18 cellular contexts compared by ENCODE assay signal in the genomic region with DNA sequence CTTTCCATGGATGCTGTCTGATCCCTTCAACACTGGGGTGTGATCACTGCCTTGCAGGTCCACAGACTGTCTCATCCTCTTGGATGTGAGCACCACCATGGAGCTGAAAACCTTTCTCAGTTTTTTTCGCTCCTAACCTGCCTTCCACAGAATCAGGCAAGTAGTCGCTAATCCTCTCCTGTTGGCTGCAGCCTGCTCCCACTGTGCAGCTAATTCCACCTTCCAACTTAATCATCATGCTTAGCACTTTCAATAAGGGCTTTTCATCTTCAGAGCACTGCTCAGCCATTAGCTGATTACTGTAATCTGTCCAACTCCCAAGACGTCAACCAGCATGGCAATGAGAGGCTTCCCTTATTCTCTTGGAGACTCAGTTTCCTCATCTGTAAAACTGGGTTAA. TPM values are rescaled to one million over a fixed set of nuclear protein-coding genes. Genes with fewer than 3 reads are reported as not detected.
DNase-seq lines count a peak whose midpoint lies in the region; FAIRE-seq and TF ChIP-seq lines count a peak whose summit lies in the region.
"Had no signal": no experiment of that assay in that cellular context is flagged by ENCODE, and none has a peak within 500 bp of the region (broad histone marks: within the 10 kb centered on the region; RNA-seq: fewer than 3 reads in every experiment).

No MANE protein-coding gene starts in this region.

- peak; percentile 88 for FAIRE-seq in D721Med (lab: Jason Lieb, UNC)
- FAIRE-seq: GM12878, HepG2 had no signal

- no peak overlapping the region for H3K4me3 ChIP-seq in retinal pigment epithelial cell (ENCODE audit: low read length)
- H3K4me3 ChIP-seq: BLaER1 treated with 17β-estradiol and CSF1 and Interleukin-3, amounts not matched to agents 10 nM and 100 nM; GM12878 had no signal

- intact Hi-C loops in cardiac septum (cut with DNase I) = no loop called here

- DNase-seq in D721Med (ENCODE audit: insufficient read length, low spot score) (peak; percentile 72), NCI-H82 (lab: John Stamatoyannopoulos, UW) (peak; percentile 94), cerebellum (ENCODE audit: low spot score) (peak; percentile 20), retinal pigment epithelial cell (ENCODE audit: low read depth) (peak; percentile 20), DMS114 treated with DMSO at 0.1 percent for 48 hours (lab: John Stamatoyannopoulos, UW; ENCODE audit: unreplicated experiment) (no peak), cardiac septum (ENCODE audit: low spot score) (no peak)
- DNase-seq in activated CD4-positive, alpha-beta T cell treated with anti-CD3 and anti-CD28 coated beads for 1 hour = no peak
- DNase-seq: 8988T; Calu3; CD8-positive, alpha-beta T cell; DMS153; DMS79; GOT3; H7; HFFc6 had no signal

- TF ChIP-seq CTCF in D721Med (IDR thresholded peaks at IDR 0.05; ENCODE audit: insufficient read depth, missing control alignments) = no peak
- no peak for TF ChIP-seq CTCF in retinal pigment epithelial cell (conservative IDR thresholded peaks at IDR 0.05; ENCODE audit: low read depth, low read length)

RNA-seq across cellular contexts. Expression of a gene that starts 15.1 kb away (rescaled TPM):
- total RNA-seq in cerebellum (4.5 TPM), cardiac septum (9.3 TPM)
- total RNA-seq: HepG2 had no signal

Comparison
In these comparisons a context has a peak if more than half of its experiments do, and no peak if none do; other contexts are left out.
1. DNase-seq: peak in D721Med (single experiment), NCI-H82 (single experiment), cerebellum (single experiment) and retinal pigment epithelial cell (single experiment); none in DMS114 treated with DMSO at 0.1 percent for 48 hours (single experiment), activated CD4-positive, alpha-beta T cell treated with anti-CD3 and anti-CD28 coated beads for 1 hour (single experiment) and cardiac septum (single experiment).